ENCODE assay signal across 9 cellular contexts in genomic region chr15:78950906-78951840, GRCh38. TPM values are rescaled to one million over a fixed set of nuclear protein-coding genes. Genes with fewer than 3 reads are reported as not detected.
DNase-seq lines count a peak whose midpoint lies in the region; ATAC-seq and TF ChIP-seq lines count a peak whose summit lies in the region.
"Had no signal": no experiment of that assay in that cellular context is flagged by ENCODE, and none has a peak within 500 bp of the region (broad histone marks: within the 10 kb centered on the region; RNA-seq: fewer than 3 reads in every experiment).

No MANE protein-coding gene starts in this region.

- in situ Hi-C loops in KBM-7 (cut with MboI; ENCODE audit: low pct_unique_long_range_greater_than_20kb, low sequenced_read_pairs), result no loop called here

- H3K27me3 Mint-ChIP-seq in dendritic cell treated with granulocyte-macrophage colony-stimulating factor and Interleukin-4, amounts not matched to agents 40 ng/mL and 50 ng/mL, for 4 days, result peaks cover 20% of the 10 kb centered on the region
- no peaks in the 10 kb centered on the region for H3K27me3 Mint-ChIP-seq in mesothelial cell of epicardium (ENCODE audit: low read depth)

- ATAC-seq in HG03439 (IDR thresholded peaks at IDR 0.05; ENCODE audit: unreplicated experiment) (no peak), HG02970 (IDR thresholded peaks at IDR 0.05; ENCODE audit: low FRiP score, unreplicated experiment) (no peak)

- no peaks in the 10 kb centered on the region for H3K36me3 Mint-ChIP-seq in dendritic cell treated with granulocyte-macrophage colony-stimulating factor and Interleukin-4, amounts not matched to agents 40 ng/mL and 50 ng/mL, for 4 days (ENCODE audit: low read depth)
- no peaks in the 10 kb centered on the region for H3K36me3 Mint-ChIP-seq in mesothelial cell of epicardium

- TF ChIP-seq CTCF in C4-2B (conservative IDR thresholded peaks at IDR 0.05) (no peak; the same call in 1 of the 2 replicates), mesothelial cell of epicardium (IDR thresholded peaks at IDR 0.05; ENCODE audit: unreplicated experiment) (peak; percentile 23)

- H3K27ac Mint-ChIP-seq in dendritic cell treated with granulocyte-macrophage colony-stimulating factor and Interleukin-4, amounts not matched to agents 40 ng/mL and 50 ng/mL, for 4 days, result peak overlapping the region; percentile 31
- peak overlapping the region; percentile 52 for H3K27ac Mint-ChIP-seq in mesothelial cell of epicardium
- H3K27ac Mint-ChIP-seq: activated CD4-positive, alpha-beta T cell treated with anti-CD3 and anti-CD28 coated beads, Interleukin-2, amount 10 ng/mL, durations not matched to agents 24 days and 14 days had no signal

- H3K4me1 Mint-ChIP-seq in dendritic cell treated with granulocyte-macrophage colony-stimulating factor and Interleukin-4, amounts not matched to agents 40 ng/mL and 50 ng/mL, for 4 days (ENCODE audit: low read depth), result peaks cover 28% of the 10 kb centered on the region
- peaks cover 30% of the 10 kb centered on the region for H3K4me1 Mint-ChIP-seq in mesothelial cell of epicardium

- H3K27ac ChIP-seq in C4-2B, result peak overlapping the region; percentile 82

- DNase-seq in KBM-7, result peak; percentile 69
- DNase-seq in mesothelial cell of epicardium (ENCODE audit: low spot score in 2 of 2, unreplicated experiment in 2 of 2), result no peak
- DNase-seq in KG1 (lab: John Stamatoyannopoulos, UW), result no peak
- no peak for DNase-seq in central memory CD4-positive, alpha-beta T cell
- DNase-seq: activated CD4-positive, alpha-beta T cell treated with anti-CD3 and anti-CD28 coated beads, Interleukin-2, amount 10 ng/mL, durations not matched to agents 24 days and 14 days had no signal

- intact Hi-C loops in dendritic cell treated with granulocyte-macrophage colony-stimulating factor and Interleukin-4, amounts not matched to agents 40 ng/mL and 50 ng/mL, for 4 days (cut with micrococcal nuclease), result no loop called here

- H3K4me3 Mint-ChIP-seq in dendritic cell treated with granulocyte-macrophage colony-stimulating factor and Interleukin-4, amounts not matched to agents 40 ng/mL and 50 ng/mL, for 4 days, result no peak overlapping the region
- no peak overlapping the region for H3K4me3 Mint-ChIP-seq in mesothelial cell of epicardium
- H3K4me3 Mint-ChIP-seq: activated CD4-positive, alpha-beta T cell treated with anti-CD3 and anti-CD28 coated beads, Interleukin-2, amount 10 ng/mL, durations not matched to agents 24 days and 14 days had no signal

- H3K9me3 Mint-ChIP-seq in dendritic cell treated with granulocyte-macrophage colony-stimulating factor and Interleukin-4, amounts not matched to agents 40 ng/mL and 50 ng/mL, for 4 days, result no peaks in the 10 kb centered on the region
- no peaks in the 10 kb centered on the region for H3K9me3 Mint-ChIP-seq in mesothelial cell of epicardium
- H3K9me3 Mint-ChIP-seq: activated CD4-positive, alpha-beta T cell treated with anti-CD3 and anti-CD28 coated beads, Interleukin-2, amount 10 ng/mL, durations not matched to agents 24 days and 14 days had no signal

RNA-seq across cellular contexts. Expression of gene CTSH, which starts 6.3 kb away (rescaled TPM):
- total RNA-seq in mesothelial cell of epicardium, result 141 to 153 TPM (median 144 TPM) in 3 replicates
